9 cellular contexts compared by ENCODE assay signal in the genomic region with DNA sequence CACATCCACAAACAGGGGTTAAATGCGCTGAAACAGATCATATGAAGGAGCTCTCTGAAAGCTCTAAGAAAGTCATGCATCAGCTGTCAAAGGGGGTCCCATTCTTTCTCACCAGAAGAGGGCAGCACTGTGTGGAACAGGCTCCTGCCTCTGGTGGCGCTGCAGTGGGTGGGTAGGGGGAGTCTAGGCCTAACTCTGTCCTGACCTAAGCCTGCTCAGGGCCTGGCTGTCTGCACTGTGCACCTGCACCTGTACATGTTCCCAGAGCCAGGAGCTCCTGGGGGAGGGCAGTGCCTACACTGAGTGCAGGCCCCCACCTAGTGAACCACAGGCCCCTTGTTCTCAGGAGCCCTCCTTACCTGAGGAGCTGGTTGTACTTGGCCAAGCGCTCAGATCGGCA. TPM values are rescaled to one million over a fixed set of nuclear protein-coding genes. Genes with fewer than 3 reads are reported as not detected.
DNase-seq lines count a peak whose midpoint lies in the region; ATAC-seq and TF ChIP-seq lines count a peak whose summit lies in the region.
"Had no signal": no experiment of that assay in that cellular context is flagged by ENCODE, and none has a peak within 500 bp of the region (broad histone marks: within the 10 kb centered on the region; RNA-seq: fewer than 3 reads in every experiment).

No MANE protein-coding gene starts in this region.

- peak overlapping the region in 1 of 2 donors; percentile 35 for H3K27ac Mint-ChIP-seq in natural killer cell treated with Interleukin-12 subunit alpha and Interleukin-12 subunit beta and Interleukin-15 and Interleukin-18, amount 100 ng/mL, for 72 hours

- H3K36me3 ChIP-seq in SJCRH30: peaks cover 100% of the 10 kb centered on the region
- H3K36me3 ChIP-seq in brain microvascular endothelial cell (replicated peaks): peaks cover 92% of the 10 kb centered on the region
- H3K36me3 ChIP-seq in uterus: no peaks in the 10 kb centered on the region

- no peaks in the 10 kb centered on the region for H3K9me3 Mint-ChIP-seq in natural killer cell treated with Interleukin-12 subunit alpha and Interleukin-12 subunit beta and Interleukin-15 and Interleukin-18, amount 100 ng/mL, for 72 hours

- H3K27me3 ChIP-seq in SJCRH30 (no peaks in the 10 kb centered on the region), brain microvascular endothelial cell (replicated peaks) (no peaks in the 10 kb centered on the region), uterus (no peaks in the 10 kb centered on the region)

- TF ChIP-seq CTCF in brain microvascular endothelial cell (IDR thresholded peaks at IDR 0.05; ENCODE audit: low read depth, low read length, missing control alignments): peak; percentile 87
- peak in 2 of 4 experiments; percentile 19 to 27 for TF ChIP-seq CTCF in uterus (IDR thresholded peaks at IDR 0.05)

- H3K4me3 ChIP-seq in SJCRH30 (no peak overlapping the region), brain microvascular endothelial cell (ENCODE audit: low read depth, low read length) (no peak overlapping the region), uterus (no peak overlapping the region)

- H3K27me3 Mint-ChIP-seq in natural killer cell treated with Interleukin-12 subunit alpha and Interleukin-12 subunit beta and Interleukin-15 and Interleukin-18, amount 100 ng/mL, for 72 hours: no peaks in the 10 kb centered on the region

- intact Hi-C loops in uterus (cut with DNase I; ENCODE audit: low total_unique reads): no loop called here

- peaks cover 17% of the 10 kb centered on the region for H3K4me1 ChIP-seq in SJCRH30
- H3K4me1 ChIP-seq in uterus: no peaks in the 10 kb centered on the region

- peak; percentile 75 for DNase-seq in activated effector memory CD4-positive, alpha-beta T cell treated with anti-CD3 and anti-CD28 coated beads, Interleukin-2, amount 50 U/mL, for 16 hours
- DNase-seq in activated effector memory CD4-positive, alpha-beta T cell treated with Interleukin-2 at 50 U/mL for 16 hours: no peak
- peak; percentile 51 to 69 for DNase-seq in SJCRH30
- DNase-seq in brain microvascular endothelial cell: no peak
- DNase-seq in natural killer cell treated with Interleukin-12 subunit alpha and Interleukin-12 subunit beta and Interleukin-15 and Interleukin-18, amount 100 ng/mL, for 72 hours (ENCODE audit: low spot score): no peak
- DNase-seq in uterus: no peak
- no peak for DNase-seq in amygdala (lab: John Stamatoyannopoulos, UW)

- peaks cover 30% of the 10 kb centered on the region for H3K36me3 Mint-ChIP-seq in natural killer cell treated with Interleukin-12 subunit alpha and Interleukin-12 subunit beta and Interleukin-15 and Interleukin-18, amount 100 ng/mL, for 72 hours

- peak; percentile 43 to 51 for ATAC-seq in natural killer cell treated with Interleukin-12 subunit alpha and Interleukin-12 subunit beta and Interleukin-15 and Interleukin-18, amount 100 ng/mL, for 72 hours
- no peak for ATAC-seq in GM19463 (IDR thresholded peaks at IDR 0.05; ENCODE audit: unreplicated experiment)

- no peaks in the 10 kb centered on the region for H3K9me3 ChIP-seq in SJCRH30 (replicated peaks)
- H3K9me3 ChIP-seq in uterus: no peaks in the 10 kb centered on the region

- H3K27ac ChIP-seq in SJCRH30: no peak overlapping the region
- H3K27ac ChIP-seq in brain microvascular endothelial cell: no peak overlapping the region
- no peak overlapping the region for H3K27ac ChIP-seq in uterus
- H3K27ac ChIP-seq: epithelial cell of prostate had no signal

- H3K4me1 Mint-ChIP-seq in natural killer cell treated with Interleukin-12 subunit alpha and Interleukin-12 subunit beta and Interleukin-15 and Interleukin-18, amount 100 ng/mL, for 72 hours (ENCODE audit: low read depth in 2 of 2): peaks cover 22 to 31% of the 10 kb centered on the region in 2 donors

- no peak for TF ChIP-seq POLR2A in uterus (IDR thresholded peaks at IDR 0.05)

- no peak overlapping the region for H3K4me3 Mint-ChIP-seq in natural killer cell treated with Interleukin-12 subunit alpha and Interleukin-12 subunit beta and Interleukin-15 and Interleukin-18, amount 100 ng/mL, for 72 hours

- in situ Hi-C loops in brain microvascular endothelial cell (cut with HindIII; ENCODE audit: low pct_ligation_motif_present, low sequenced_read_pairs): no loop called here

RNA-seq across cellular contexts. Expression of a gene that starts 16.0 kb away (rescaled TPM):
- 2,596 and 2,758 TPM in 2 replicates for total RNA-seq in SJCRH30 (2014; rRNA removed; shearing (Covaris generic))
- 1,000 to 10,000 TPM; 2,254 to 2,801 TPM for total RNA-seq in natural killer cell treated with Interleukin-12 subunit alpha and Interleukin-12 subunit beta and Interleukin-15 and Interleukin-18, amount 100 ng/mL, for 72 hours
- 100 to 1,000 TPM; 123 to 358 (median 225) TPM for total RNA-seq in uterus

RNA-seq across cellular contexts. Expression of a gene that starts 45.1 kb away (rescaled TPM):
- 47.4 and 58.6 TPM in 2 replicates for total RNA-seq in SJCRH30 (2014; rRNA removed; shearing (Covaris generic))
- 10 to 100 TPM; 38.2 to 72.4 TPM for total RNA-seq in natural killer cell treated with Interleukin-12 subunit alpha and Interleukin-12 subunit beta and Interleukin-15 and Interleukin-18, amount 100 ng/mL, for 72 hours
- total RNA-seq in uterus: 1,000 to 10,000 TPM in 1 of 4 donors, 100 to 1,000 TPM in 2, 10 to 100 TPM in 1; 51.2 to 1,226 (median 253) TPM

Comparison
In these comparisons a context has a peak if more than half of its experiments do, and no peak if none do; other contexts are left out.
1. DNase-seq: peak in activated effector memory CD4-positive, alpha-beta T cell treated with anti-CD3 and anti-CD28 coated beads, Interleukin-2, amount 50 U/mL, for 16 hours (single experiment) and SJCRH30 (2 of 2); none in activated effector memory CD4-positive, alpha-beta T cell treated with Interleukin-2 at 50 U/mL for 16 hours (single experiment), brain microvascular endothelial cell (single experiment), natural killer cell treated with Interleukin-12 subunit alpha and Interleukin-12 subunit beta and Interleukin-15 and Interleukin-18, amount 100 ng/mL, for 72 hours (single experiment), uterus (0 of 2) and amygdala (0 of 56).